15 cellular contexts compared by ENCODE assay signal in the genomic region with DNA sequence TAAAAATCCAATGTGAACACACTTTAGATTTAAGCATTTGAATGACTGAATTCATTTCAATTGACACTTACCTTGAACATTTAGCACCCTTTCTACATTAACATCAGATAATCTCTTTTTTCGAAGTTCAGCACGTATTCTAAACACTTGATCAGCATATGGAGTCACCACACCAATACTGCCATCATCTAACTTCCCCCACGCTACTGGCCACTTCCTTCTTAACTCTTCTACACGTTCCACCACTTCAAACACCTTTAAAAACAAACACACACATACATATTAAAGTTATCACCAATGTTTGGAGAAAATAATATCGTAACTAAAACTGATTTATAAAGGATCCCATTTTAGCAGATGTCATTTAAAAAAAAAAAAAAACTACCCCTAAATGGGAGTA.
"Had no signal": no experiment of that assay in that cellular context is flagged by ENCODE, and none has a peak within 500 bp of the region (broad histone marks: within the 10 kb centered on the region; RNA-seq: fewer than 3 reads in every experiment).

No MANE protein-coding gene starts in this region.

- H3K4me3 Mint-ChIP-seq: activated naive CD4-positive, alpha-beta T cell treated with anti-CD3 and anti-CD28 coated beads, Interleukin-2, amount 50 U/mL, for 24 hours had no signal

- H3K27me3 Mint-ChIP-seq: activated naive CD4-positive, alpha-beta T cell treated with anti-CD3 and anti-CD28 coated beads, Interleukin-2, amount 50 U/mL, for 24 hours had no signal

- DNase-seq: activated CD4-positive, alpha-beta T cell treated with anti-CD3 and anti-CD28 coated beads for 1 hour; activated CD8-positive, alpha-beta memory T cell treated with anti-CD3 and anti-CD28 coated beads for 24 hours; aorta; heart right ventricle; islet precursor cell; mammary epithelial cell; psoas muscle; sigmoid colon; stimulated activated CD4-positive, alpha-beta T cell treated with anti-CD3 and anti-CD28 coated beads, Interleukin-2, amount 100 ng/mL, for 24 hours; stimulated activated naive CD4-positive, alpha-beta T cell; T-helper 9 cell had no signal

- H3K9me3 ChIP-seq: psoas muscle, sigmoid colon had no signal

- H3K27me3 ChIP-seq: heart right ventricle, sigmoid colon had no signal

- H3K9me3 Mint-ChIP-seq: activated naive CD4-positive, alpha-beta T cell treated with anti-CD3 and anti-CD28 coated beads, Interleukin-2, amount 50 U/mL, for 24 hours had no signal

- H3K4me3 ChIP-seq: heart right ventricle, psoas muscle, sigmoid colon had no signal

- FAIRE-seq: colon, frontal cortex had no signal

- H3K4me1 ChIP-seq: psoas muscle, sigmoid colon had no signal

- H3K27ac Mint-ChIP-seq: activated naive CD4-positive, alpha-beta T cell treated with anti-CD3 and anti-CD28 coated beads, Interleukin-2, amount 50 U/mL, for 24 hours had no signal

- ATAC-seq: heart right ventricle, left lobe of liver, psoas muscle had no signal

- H3K27ac ChIP-seq: heart right ventricle, psoas muscle, sigmoid colon had no signal
